In genomic region chr15:96170616-96171270, GRCh38 we compare ENCODE assay signal across 1 cellular context.
TF ChIP-seq lines count a peak whose summit lies in the region.

No MANE protein-coding gene starts in this region.

TF ChIP-seq in HepG2, 621 proteins besides CTCF, POLR2A, EP300 and RAD21 (continued from another document and continues in another):
- no peak for TF ChIP-seq PRDM10 (CRISPR knock-in tag; IDR thresholded peaks at IDR 0.05; ENCODE audit: low read depth)
- TF ChIP-seq RFX3 (CRISPR knock-in tag; IDR thresholded peaks at IDR 0.05): no peak
- no peak for TF ChIP-seq STAG1 (CRISPR knock-in tag; IDR thresholded peaks at IDR 0.05)
- TF ChIP-seq SMAD3 (CRISPR knock-in tag; IDR thresholded peaks at IDR 0.05): no peak
- peak; percentile 20; the same call in 1 of the 2 replicates for TF ChIP-seq ARID5B (CRISPR knock-in tag; IDR thresholded peaks at IDR 0.05)
- TF ChIP-seq FOXA1 (IDR thresholded peaks at IDR 0.05): no peak
- peak; percentile 38; the same call in 1 of the 2 replicates for TF ChIP-seq FOXA1 (CRISPR knock-in tag; IDR thresholded peaks at IDR 0.05)
- TF ChIP-seq ZBTB26 (CRISPR knock-in tag; IDR thresholded peaks at IDR 0.05; ENCODE audit: borderline replicate concordance): no peak
- TF ChIP-seq NCOA5 (CRISPR knock-in tag; IDR thresholded peaks at IDR 0.05): no peak
- TF ChIP-seq CHCHD3 (CRISPR knock-in tag; IDR thresholded peaks at IDR 0.05): no peak
- no peak; the same call in 1 of the 2 replicates for TF ChIP-seq ZSCAN21 (CRISPR knock-in tag; IDR thresholded peaks at IDR 0.05; ENCODE audit: borderline replicate concordance)
- TF ChIP-seq ZNF557 (CRISPR knock-in tag; IDR thresholded peaks at IDR 0.05): no peak
- no peak for TF ChIP-seq KIAA2018 (CRISPR knock-in tag; IDR thresholded peaks at IDR 0.05; ENCODE audit: borderline replicate concordance)
- no peak for TF ChIP-seq ZNF614 (CRISPR knock-in tag; IDR thresholded peaks at IDR 0.05; ENCODE audit: borderline replicate concordance)
- no peak for TF ChIP-seq GTF2F1 (IDR thresholded peaks at IDR 0.05; ENCODE audit: low read length)
- TF ChIP-seq, protein P1, sequence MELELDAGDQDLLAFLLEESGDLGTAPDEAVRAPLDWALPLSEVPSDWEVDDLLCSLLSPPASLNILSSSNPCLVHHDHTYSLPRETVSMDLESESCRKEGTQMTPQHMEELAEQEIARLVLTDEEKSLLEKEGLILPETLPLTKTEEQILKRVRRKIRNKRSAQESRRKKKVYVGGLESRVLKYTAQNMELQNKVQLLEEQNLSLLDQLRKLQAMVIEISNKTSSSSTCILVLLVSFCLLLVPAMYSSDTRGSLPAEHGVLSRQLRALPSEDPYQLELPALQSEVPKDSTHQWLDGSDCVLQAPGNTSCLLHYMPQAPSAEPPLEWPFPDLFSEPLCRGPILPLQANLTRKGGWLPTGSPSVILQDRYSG (CRISPR knock-in tag; IDR thresholded peaks at IDR 0.05): no peak
- TF ChIP-seq MIXL1 (CRISPR knock-in tag; IDR thresholded peaks at IDR 0.05): peak; percentile 98
- TF ChIP-seq RCOR2 (CRISPR knock-in tag; IDR thresholded peaks at IDR 0.05): no peak
- no peak for TF ChIP-seq KMT2A (CRISPR knock-in tag; IDR thresholded peaks at IDR 0.05)
- TF ChIP-seq ZNF841 (CRISPR knock-in tag; IDR thresholded peaks at IDR 0.05; ENCODE audit: borderline replicate concordance): no peak
- TF ChIP-seq POGZ (CRISPR knock-in tag; IDR thresholded peaks at IDR 0.05): peak; percentile 36; the same call in 1 of the 2 replicates
- no peak for TF ChIP-seq ZNF772 (CRISPR knock-in tag; IDR thresholded peaks at IDR 0.05)
- no peak for TF ChIP-seq MTA1 (CRISPR knock-in tag; IDR thresholded peaks at IDR 0.05; ENCODE audit: borderline replicate concordance)
- TF ChIP-seq ZNF224 (CRISPR knock-in tag; IDR thresholded peaks at IDR 0.05): no peak
- no peak for TF ChIP-seq ZNF441 (CRISPR knock-in tag; IDR thresholded peaks at IDR 0.05; ENCODE audit: borderline replicate concordance)
- no peak for TF ChIP-seq MEIS1 (CRISPR knock-in tag; IDR thresholded peaks at IDR 0.05; ENCODE audit: borderline replicate concordance)
- no peak for TF ChIP-seq ZFP36L2 (CRISPR knock-in tag; IDR thresholded peaks at IDR 0.05)
- no peak for TF ChIP-seq RELA (CRISPR knock-in tag; IDR thresholded peaks at IDR 0.05)
- TF ChIP-seq RBM22 (optimal IDR thresholded peaks at IDR 0.05; ENCODE audit: low read length): no peak
- TF ChIP-seq ZNF414 (CRISPR knock-in tag; IDR thresholded peaks at IDR 0.05): no peak
- no peak for TF ChIP-seq HNRNPH1 (optimal IDR thresholded peaks at IDR 0.05; ENCODE audit: low read depth, low read length)
- no peak for TF ChIP-seq HIC2 (CRISPR knock-in tag; IDR thresholded peaks at IDR 0.05; ENCODE audit: low read depth)
- TF ChIP-seq NONO (IDR thresholded peaks at IDR 0.05): no peak
- TF ChIP-seq NONO (CRISPR knock-in tag; conservative IDR thresholded peaks at IDR 0.05): peak; percentile 56; the same call in 1 of the 2 replicates
- TF ChIP-seq, protein P2, sequence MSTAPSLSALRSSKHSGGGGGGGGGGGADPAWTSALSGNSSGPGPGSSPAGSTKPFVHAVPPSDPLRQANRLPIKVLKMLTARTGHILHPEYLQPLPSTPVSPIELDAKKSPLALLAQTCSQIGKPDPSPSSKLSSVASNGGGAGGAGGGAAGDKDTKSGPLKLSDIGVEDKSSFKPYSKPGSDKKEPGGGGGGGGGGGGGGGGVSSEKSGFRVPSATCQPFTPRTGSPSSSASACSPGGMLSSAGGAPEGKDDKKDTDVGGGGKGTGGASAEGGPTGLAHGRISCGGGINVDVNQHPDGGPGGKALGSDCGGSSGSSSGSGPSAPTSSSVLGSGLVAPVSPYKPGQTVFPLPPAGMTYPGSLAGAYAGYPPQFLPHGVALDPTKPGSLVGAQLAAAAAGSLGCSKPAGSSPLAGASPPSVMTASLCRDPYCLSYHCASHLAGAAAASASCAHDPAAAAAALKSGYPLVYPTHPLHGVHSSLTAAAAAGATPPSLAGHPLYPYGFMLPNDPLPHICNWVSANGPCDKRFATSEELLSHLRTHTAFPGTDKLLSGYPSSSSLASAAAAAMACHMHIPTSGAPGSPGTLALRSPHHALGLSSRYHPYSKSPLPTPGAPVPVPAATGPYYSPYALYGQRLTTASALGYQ (CRISPR knock-in tag; IDR thresholded peaks at IDR 0.05): 0 out of 2 replicates have a peak, but pooled peaks have one; percentile 50
- TF ChIP-seq MAZ (IDR thresholded peaks at IDR 0.05; ENCODE audit: borderline replicate concordance, low read depth, low read length): no peak
- no peak for TF ChIP-seq MAZ (CRISPR knock-in tag; IDR thresholded peaks at IDR 0.05; ENCODE audit: low read depth)
- no peak for TF ChIP-seq KDM5A (IDR thresholded peaks at IDR 0.05; ENCODE audit: borderline replicate concordance, low read length)
